In the genomic region with DNA sequence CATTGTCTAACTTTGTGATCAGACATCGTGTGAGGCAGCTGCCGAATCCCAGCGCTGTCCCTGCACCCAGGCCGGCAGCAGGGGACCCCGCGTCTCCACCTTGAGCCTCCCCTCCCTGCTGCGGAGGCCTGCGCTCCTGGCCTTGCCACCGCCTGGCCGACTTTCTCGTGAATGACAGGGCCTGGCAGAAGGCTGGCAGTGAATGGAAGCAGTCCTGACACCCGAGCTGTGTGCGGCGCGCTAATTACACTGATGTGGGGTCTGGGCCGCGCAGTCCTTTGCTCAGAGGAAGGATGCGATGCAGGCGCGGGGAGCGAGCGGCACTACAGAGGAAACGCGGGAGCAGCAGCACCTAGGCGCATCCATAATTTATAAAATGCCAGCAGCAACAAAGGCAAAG, we compare ENCODE assay signal across 30 cellular contexts. TPM values are rescaled to one million over a fixed set of nuclear protein-coding genes. Genes with fewer than 3 reads are reported as not detected.
"Had no signal": no experiment of that assay in that cellular context is flagged by ENCODE, and none has a peak within 500 bp of the region (broad histone marks: within the 10 kb centered on the region; RNA-seq: fewer than 3 reads in every experiment).

No MANE protein-coding gene starts in this region.

- H3K4me3 Mint-ChIP-seq: memory B cell; natural killer cell; stimulated activated effector memory CD8-positive, alpha-beta T cell treated with anti-CD3 and anti-CD28 coated beads, Interleukin-12 subunit alpha, Interleukin-12 subunit beta, amount 100 ng/mL, for 72 hours; type B pancreatic cell had no signal

- FAIRE-seq: endothelial cell of umbilical vein, keratinocyte had no signal

- ATAC-seq: foreskin keratinocyte; gastroesophageal sphincter; heart right ventricle; left lobe of liver; natural killer cell; stimulated activated effector memory CD8-positive, alpha-beta T cell treated with anti-CD3 and anti-CD28 coated beads, Interleukin-12 subunit alpha, Interleukin-12 subunit beta, amount 100 ng/mL, for 72 hours had no signal

- H3K4me1 ChIP-seq: esophagus muscularis mucosa, foreskin keratinocyte, gastroesophageal sphincter, heart right ventricle, parathyroid adenoma, right atrium auricular region, sigmoid colon, stomach, tibial artery had no signal

- H3K9me3 Mint-ChIP-seq: natural killer cell; stimulated activated effector memory CD8-positive, alpha-beta T cell treated with anti-CD3 and anti-CD28 coated beads, Interleukin-12 subunit alpha, Interleukin-12 subunit beta, amount 100 ng/mL, for 72 hours; type B pancreatic cell had no signal

- H3K36me3 ChIP-seq: esophagus muscularis mucosa, gastroesophageal sphincter, heart right ventricle, neutrophil, right atrium auricular region, sigmoid colon, stomach, tibial artery had no signal

- H3K27ac ChIP-seq: coronary artery, esophagus muscularis mucosa, foreskin keratinocyte, gastroesophageal sphincter, heart right ventricle, neutrophil, parathyroid adenoma, right atrium auricular region, sigmoid colon, stomach, tibial artery had no signal

- DNase-seq: dermis blood vessel endothelial cell; effector memory CD4-positive, alpha-beta T cell; foreskin keratinocyte; heart right ventricle; hippocampal formation; natural killer cell; sigmoid colon; stimulated activated CD4-positive, alpha-beta T cell treated with anti-CD3 and anti-CD28 coated beads, Interleukin-2, amount 100 ng/mL, for 24 hours; stimulated activated CD4-positive, alpha-beta T cell treated with anti-CD3 and anti-CD28 coated beads, Interleukin-4, amount 100 ng/mL, for 24 hours; stimulated activated naive CD4-positive, alpha-beta T cell treated with Interleukin-2 at 50 U/mL for 16 hours; stomach; tibial artery had no signal

- H3K9ac ChIP-seq: parathyroid adenoma had no signal

- H3K79me2 ChIP-seq: parathyroid adenoma had no signal

- H3K4me1 Mint-ChIP-seq: memory B cell; natural killer cell; stimulated activated effector memory CD8-positive, alpha-beta T cell treated with anti-CD3 and anti-CD28 coated beads, Interleukin-12 subunit alpha, Interleukin-12 subunit beta, amount 100 ng/mL, for 72 hours had no signal

- H3K27me3 ChIP-seq: right atrium auricular region had no signal

- H3K4me3 ChIP-seq: coronary artery, esophagus muscularis mucosa, gastroesophageal sphincter, heart right ventricle, lung, right atrium auricular region, sigmoid colon, stomach, tibial artery had no signal

- H3K9me3 ChIP-seq: neutrophil, right atrium auricular region, sigmoid colon, tibial artery had no signal

- H3K27ac Mint-ChIP-seq: memory B cell; natural killer cell; progenitor cell of endocrine pancreas; stimulated activated effector memory CD8-positive, alpha-beta T cell treated with anti-CD3 and anti-CD28 coated beads, Interleukin-12 subunit alpha, Interleukin-12 subunit beta, amount 100 ng/mL, for 72 hours; type B pancreatic cell had no signal

- H2AFZ ChIP-seq: parathyroid adenoma had no signal

- H3K36me3 Mint-ChIP-seq: memory B cell; natural killer cell; stimulated activated effector memory CD8-positive, alpha-beta T cell treated with anti-CD3 and anti-CD28 coated beads, Interleukin-12 subunit alpha, Interleukin-12 subunit beta, amount 100 ng/mL, for 72 hours; type B pancreatic cell had no signal

RNA-seq across cellular contexts. Expression of gene POU4F3, which starts 40.3 kb away (rescaled TPM):
- total RNA-seq: dermis blood vessel endothelial cell, endothelial cell of umbilical vein, epithelial cell of proximal tubule, fibroblast of lung, foreskin keratinocyte, gastroesophageal sphincter, left lobe of liver, liver, progenitor cell of endocrine pancreas, right atrium auricular region, skeletal muscle tissue, stomach had no signal
- polyA plus RNA-seq: fibroblast of lung, liver had no signal
